In genomic region chr1:28091043-28091781, GRCh38 we compare ENCODE assay signal across 8 cellular contexts. TPM values are rescaled to one million over a fixed set of nuclear protein-coding genes. Genes with fewer than 3 reads are reported as not detected.
DNase-seq lines count a peak whose midpoint lies in the region; ATAC-seq and TF ChIP-seq lines count a peak whose summit lies in the region.

No MANE protein-coding gene starts in this region.

- peak; percentile 62 to 74 for DNase-seq in Caco-2
- DNase-seq in RKO (ENCODE audit: low spot score) = peak; percentile 70
- DNase-seq in activated T-cell treated with anti-CD3 and anti-CD28 coated beads, Interleukin-2, amount 50 U/mL, for 48 hours = peak; percentile 86 to 91
- DNase-seq in fibroblast of peridontal ligament (ENCODE audit: extremely low read depth) = peak; percentile 77
- DNase-seq in omental fat pad (ENCODE audit: low spot score) = peak; percentile 83
- DNase-seq in tibial nerve (ENCODE audit: low spot score in 2 of 2) = peak; percentile 46 to 85

- no peak overlapping the region for H3K27ac Mint-ChIP-seq in Caco-2 (ENCODE audit: unreplicated experiment)

- H3K27ac ChIP-seq in tibial nerve = no peak overlapping the region

- intact Hi-C loops in Caco-2 (cut with micrococcal nuclease; ENCODE audit: unreplicated experiment) = loop anchor here (1.0 to 5.0 kb wide), 2 partner anchors 96 to 118 kb away; no protein-coding TSS in a partner anchor

- no peaks in the 10 kb centered on the region for H3K9me3 Mint-ChIP-seq in Caco-2 (ENCODE audit: unreplicated experiment)

- H3K4me1 Mint-ChIP-seq in Caco-2 (ENCODE audit: low read depth, unreplicated experiment) = peaks cover 17% of the 10 kb centered on the region

- ATAC-seq in omental fat pad (ENCODE audit: low FRiP score) (no peak), GM19328 (IDR thresholded peaks at IDR 0.05; ENCODE audit: unreplicated experiment) (no peak)

- WGBS in tibial nerve, 2 donors = 38 to 51% methylated on average over 6 of the region's 6 CpGs

- CTCF ChIA-PET in Caco-2 (lab: Charles Lee) = interaction anchor here (0.6 to 2.1 kb wide), 9 partner anchors 14 to 145 kb away, joined by 3 to 22 read pairs (median 3); partner anchors contain the start of gene ATP5IF1

- TF ChIP-seq CTCF in Caco-2 (IDR thresholded peaks at IDR 0.05; ENCODE audit: insufficient read depth in 1 of 2, low read depth in 1 of 2, low read length in 1 of 2, severe bottlenecking in 1 of 2, unreplicated experiment in 1 of 2) (peak; percentile 34 to 73), omental fat pad (IDR thresholded peaks at IDR 0.05) (no peak), tibial nerve (IDR thresholded peaks at IDR 0.05) (peak; percentile 45 to 67 (median 63))

- no TSS peak for BruUV-seq in Caco-2 (replicated peaks; lab: Mats Ljungman, UMichigan)

- no peak for TF ChIP-seq POLR2A in tibial nerve (IDR thresholded peaks at IDR 0.05)

- peak; percentile 70 for TF ChIP-seq RAD21 in Ishikawa (IDR thresholded peaks at IDR 0.05; ENCODE audit: low read depth)

- no peaks in the 10 kb centered on the region for H3K27me3 Mint-ChIP-seq in Caco-2 (ENCODE audit: insufficient read depth, unreplicated experiment)

- peak overlapping the region; percentile 1 for H3K4me3 Mint-ChIP-seq in Caco-2 (ENCODE audit: unreplicated experiment)

- H3K4me3 ChIP-seq in Caco-2 (ENCODE audit: low read depth, low read length) (no peak overlapping the region), tibial nerve (no peak overlapping the region)

- peaks cover 8% of the 10 kb centered on the region for H3K36me3 Mint-ChIP-seq in Caco-2 (ENCODE audit: insufficient read depth, unreplicated experiment)

- POLR2A ChIA-PET in Caco-2 (lab: Charles Lee) = no interaction called here

- H3K9me3 ChIP-seq in Caco-2 = no peaks in the 10 kb centered on the region
- H3K9me3 ChIP-seq in tibial nerve = no peaks in the 10 kb centered on the region

- no peak for TF ChIP-seq EP300 in Ishikawa (IDR thresholded peaks at IDR 0.05; ENCODE audit: borderline replicate concordance)
- no peak for TF ChIP-seq EP300 in tibial nerve (IDR thresholded peaks at IDR 0.05)

- H3K27me3 ChIP-seq in Caco-2 (replicated peaks; ENCODE audit: control insufficient read depth, insufficient read depth, low read length) (no peaks in the 10 kb centered on the region), tibial nerve (peaks cover 0 to 11% of the 10 kb centered on the region in 2 donors)

- H3K4me1 ChIP-seq in Caco-2 (0 out of 2 replicates have a peak, but pooled peaks cover 6% of the 10 kb centered on the region), tibial nerve (peaks cover 0 to 22% (median 15%) of the 10 kb centered on the region in 4 donors)

- H3K36me3 ChIP-seq in Caco-2 (ENCODE audit: control insufficient read depth, insufficient read depth, low read length) (no peaks in the 10 kb centered on the region), tibial nerve (no peaks in the 10 kb centered on the region)

TF ChIP-seq in Ishikawa, 13 proteins besides CTCF, POLR2A, EP300 and RAD21:
- TF ChIP-seq, protein P1, sequence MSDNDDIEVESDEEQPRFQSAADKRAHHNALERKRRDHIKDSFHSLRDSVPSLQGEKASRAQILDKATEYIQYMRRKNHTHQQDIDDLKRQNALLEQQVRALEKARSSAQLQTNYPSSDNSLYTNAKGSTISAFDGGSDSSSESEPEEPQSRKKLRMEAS (IDR thresholded peaks at IDR 0.05) = no peak
- TF ChIP-seq EGR1 (IDR thresholded peaks at IDR 0.05) (no peak), CREB1 (IDR thresholded peaks at IDR 0.05; ENCODE audit: low read depth) (no peak), YY1 (IDR thresholded peaks at IDR 0.05; ENCODE audit: low read depth) (no peak), ZBTB7A (IDR thresholded peaks at IDR 0.05; ENCODE audit: low read depth) (no peak), REST (IDR thresholded peaks at IDR 0.05; ENCODE audit: low read depth) (no peak), TAF1 (IDR thresholded peaks at IDR 0.05; ENCODE audit: low read depth) (no peak), FOXM1 (IDR thresholded peaks at IDR 0.05; ENCODE audit: borderline replicate concordance, low read depth) (no peak), CEBPB (IDR thresholded peaks at IDR 0.05) (no peak)

RNA-seq across cellular contexts. Expression of gene EYA3, which starts 2.8 kb away (rescaled TPM):
- 9.9 and 11.2 TPM in 2 replicates for total RNA-seq in Caco-2 (2022)
- total RNA-seq in omental fat pad = 10 to 100 TPM in 3 of 4 donors, 1 to 10 TPM in 1; 7.5 to 19.6 (median 14.6) TPM
- total RNA-seq in tibial nerve = 10 to 100 TPM in 3 of 4 donors, 1 to 10 TPM in 1; 9.2 to 17.6 (median 14.6) TPM

Comparison
In these comparisons a context has a peak if more than half of its experiments do, and no peak if none do; other contexts are left out.
1. CTCF ChIP-seq: peak in Caco-2 (2 of 2) and tibial nerve (5 of 5); none in omental fat pad (0 of 3).
2. Peak in every context shown above with its lines, with median percentiles within 50 percentile points of each other: DNase-seq.